Comparison of ENCODE assay signal across 19 cellular contexts in the genomic region with DNA sequence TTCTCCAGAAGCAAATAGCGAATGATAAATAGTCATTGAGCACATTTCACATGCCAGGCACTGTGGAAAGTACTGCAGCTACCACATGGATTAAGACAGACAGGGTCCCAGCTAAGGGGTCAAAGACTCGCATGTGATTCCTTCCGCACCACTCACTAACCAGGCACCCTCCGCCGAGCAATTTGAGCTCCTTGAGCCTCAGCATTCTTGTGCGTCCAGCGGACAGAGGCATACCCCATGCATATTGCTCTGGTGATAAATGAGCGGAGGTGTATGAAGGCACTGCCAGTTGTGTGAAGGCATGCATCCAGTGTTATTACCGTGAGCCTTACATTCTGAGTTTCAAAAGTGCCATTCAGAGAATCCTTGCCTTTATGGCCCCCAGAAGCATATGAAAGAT.
DNase-seq lines count a peak whose midpoint lies in the region; ATAC-seq and TF ChIP-seq lines count a peak whose summit lies in the region.
"Had no signal": no experiment of that assay in that cellular context is flagged by ENCODE, and none has a peak within 500 bp of the region (broad histone marks: within the 10 kb centered on the region; RNA-seq: fewer than 3 reads in every experiment).

No MANE protein-coding gene starts in this region.

- H3K9me2 ChIP-seq in GM23338 (ENCODE audit: insufficient read depth): peaks cover 9% of the 10 kb centered on the region

- H3K27ac Mint-ChIP-seq in GM23338: no peak overlapping the region
- peak overlapping the region; percentile 76 for H3K27ac Mint-ChIP-seq in WTC11
- H3K27ac Mint-ChIP-seq in neural progenitor cell: no peak overlapping the region
- H3K27ac Mint-ChIP-seq: CD4-positive, CD25-positive, alpha-beta regulatory T cell had no signal

- peaks cover 23% of the 10 kb centered on the region for H3K36me3 Mint-ChIP-seq in GM23338 (ENCODE audit: low read depth)
- peaks cover 10% of the 10 kb centered on the region for H3K36me3 Mint-ChIP-seq in WTC11
- H3K36me3 Mint-ChIP-seq in neural progenitor cell: peaks cover 3% of the 10 kb centered on the region
- H3K36me3 Mint-ChIP-seq: CD4-positive, CD25-positive, alpha-beta regulatory T cell had no signal

- no peaks in the 10 kb centered on the region for H3K27me3 ChIP-seq in GM23338 (ENCODE audit: insufficient read depth)
- no peaks in the 10 kb centered on the region for H3K27me3 ChIP-seq in iPS-15b (ENCODE audit: control insufficient read depth, insufficient read depth, low read length)
- H3K27me3 ChIP-seq in neural progenitor cell: no peaks in the 10 kb centered on the region

- H3K4me1 Mint-ChIP-seq in GM23338 (peaks cover 45% of the 10 kb centered on the region), WTC11 (peaks cover 73% of the 10 kb centered on the region), neural progenitor cell (peaks cover 63% of the 10 kb centered on the region)
- H3K4me1 Mint-ChIP-seq: CD4-positive, CD25-positive, alpha-beta regulatory T cell had no signal

- POLR2A ChIA-PET in WTC11 (lab: Charles Lee): interaction anchor here (1.5 kb wide), 1 partner anchor 8 kb away, joined by 5 read pairs; no protein-coding TSS in a partner anchor

- peaks cover 27% of the 10 kb centered on the region for H3K4me1 ChIP-seq in GM23338 (ENCODE audit: insufficient read depth)
- peaks cover 20% of the 10 kb centered on the region for H3K4me1 ChIP-seq in iPS-15b (ENCODE audit: control insufficient read depth, insufficient read depth, low read length)
- peaks cover 24% of the 10 kb centered on the region for H3K4me1 ChIP-seq in neural progenitor cell

- H3K36me3 ChIP-seq in GM23338 (ENCODE audit: insufficient read depth) (no peaks in the 10 kb centered on the region), iPS-15b (ENCODE audit: control insufficient read depth, insufficient read depth, low read length) (no peaks in the 10 kb centered on the region), neural progenitor cell (no peaks in the 10 kb centered on the region)

- ATAC-seq in GM23338 (peak; percentile 33), WTC11 (peak; percentile 54)

- H3K4me3 Mint-ChIP-seq in GM23338: no peak overlapping the region
- H3K4me3 Mint-ChIP-seq in WTC11: peak overlapping the region; percentile 50; the same call in 1 of the 2 replicates
- H3K4me3 Mint-ChIP-seq in neural progenitor cell: no peak overlapping the region
- H3K4me3 Mint-ChIP-seq: CD4-positive, CD25-positive, alpha-beta regulatory T cell had no signal

- H4K20me1 ChIP-seq in GM23338 (replicated peaks; ENCODE audit: insufficient read depth) (no peaks in the 10 kb centered on the region), neural progenitor cell (ENCODE audit: low read depth) (no peaks in the 10 kb centered on the region)

- CTCF ChIA-PET in WTC11 (lab: Charles Lee): interaction anchor here (1.5 kb wide), 1 partner anchor 54 kb away, joined by 3 read pairs; no protein-coding TSS in a partner anchor

- no peaks in the 10 kb centered on the region; the same call in 1 of the 2 replicates for H3F3A ChIP-seq in GM23338 (replicated peaks; ENCODE audit: low read depth)
- H3F3A ChIP-seq in neural progenitor cell (ENCODE audit: low read depth): peaks cover 13% of the 10 kb centered on the region

- peak overlapping the region; percentile 61 for H3K4me2 ChIP-seq in GM23338
- H3K4me2 ChIP-seq in neural progenitor cell: peak overlapping the region; percentile 64

- no peak overlapping the region for H2AFZ ChIP-seq in GM23338
- no peak overlapping the region for H2AFZ ChIP-seq in neural progenitor cell (replicated peaks)

- DNase-seq in GM23338 (ENCODE audit: low spot score): no peak
- peak; percentile 25 for DNase-seq in WTC11 (ENCODE audit: low spot score)
- DNase-seq in neural progenitor cell (ENCODE audit: low spot score): peak; percentile 47
- DNase-seq in stimulated activated CD4-positive, alpha-beta T cell treated with anti-CD3 and anti-CD28 coated beads, Interleukin-4, amount 100 ng/mL, for 1 hour: no peak
- no peak for DNase-seq in superior temporal gyrus (ENCODE audit: extremely low spot score)
- DNase-seq in GM10266 (ENCODE audit: extremely low spot score): no peak
- no peak for DNase-seq in SHP77 treated with DMSO at 0.1 percent for 48 hours (lab: John Stamatoyannopoulos, UW)
- DNase-seq: CD4-positive, CD25-positive, alpha-beta regulatory T cell; KBM-7; MV-4-11; NCI-H1105; NCI-H146; NCI-H2029; NCI-H446 treated with DMSO at 0.1 percent for 48 hours; NCI-H526; NCI-H82; Right ventricle myocardium superior; RPMI8226 had no signal

- H3K79me2 ChIP-seq in GM23338 (replicated peaks; ENCODE audit: insufficient read depth) (no peaks in the 10 kb centered on the region), neural progenitor cell (ENCODE audit: low read depth) (no peaks in the 10 kb centered on the region)

- H3K27ac ChIP-seq in GM23338 (ENCODE audit: low read depth): peak overlapping the region; percentile 81; the same call in 1 of the 2 replicates
- no peak overlapping the region for H3K27ac ChIP-seq in neural progenitor cell

- H3K9me3 Mint-ChIP-seq in GM23338 (peaks cover 84% of the 10 kb centered on the region), WTC11 (peaks cover 19% of the 10 kb centered on the region), neural progenitor cell (peaks cover 10% of the 10 kb centered on the region)

- H3K27me3 Mint-ChIP-seq in GM23338 (ENCODE audit: insufficient read depth, low read depth, poor library complexity): peaks cover 2% of the 10 kb centered on the region
- H3K27me3 Mint-ChIP-seq in WTC11 (ENCODE audit: low read depth): no peaks in the 10 kb centered on the region
- H3K27me3 Mint-ChIP-seq in neural progenitor cell (ENCODE audit: insufficient read depth, low read depth): peaks cover 9% of the 10 kb centered on the region

- H3K9me3 ChIP-seq in iPS-15b (ENCODE audit: control insufficient read depth, insufficient read depth, low read length) (no peaks in the 10 kb centered on the region), neural progenitor cell (ENCODE audit: low read depth) (no peaks in the 10 kb centered on the region)

- TF ChIP-seq CTCF in GM23338 (conservative IDR thresholded peaks at IDR 0.05; ENCODE audit: low read depth in 2 of 2): no peak
- TF ChIP-seq CTCF in WTC11 (IDR thresholded peaks at IDR 0.05): no peak
- TF ChIP-seq CTCF in neural progenitor cell (IDR thresholded peaks at IDR 0.05): no peak
- TF ChIP-seq CTCF in GM10266 (IDR thresholded peaks at IDR 0.05; ENCODE audit: control insufficient read depth, insufficient read depth, low read depth, missing control alignments): no peak

- H3K4me3 ChIP-seq in GM23338 (peak overlapping the region; percentile 17), iPS-15b (ENCODE audit: low read depth, low read length) (peak overlapping the region; percentile 2), neural progenitor cell (no peak overlapping the region)

- H3K9ac ChIP-seq in iPS-15b (ENCODE audit: low read depth, low read length) (no peak overlapping the region), neural progenitor cell (no peak overlapping the region)

TF ChIP-seq in GM23338, 12 proteins besides CTCF, POLR2A, EP300 and RAD21 (continues in another document):
- TF ChIP-seq, protein P1, sequence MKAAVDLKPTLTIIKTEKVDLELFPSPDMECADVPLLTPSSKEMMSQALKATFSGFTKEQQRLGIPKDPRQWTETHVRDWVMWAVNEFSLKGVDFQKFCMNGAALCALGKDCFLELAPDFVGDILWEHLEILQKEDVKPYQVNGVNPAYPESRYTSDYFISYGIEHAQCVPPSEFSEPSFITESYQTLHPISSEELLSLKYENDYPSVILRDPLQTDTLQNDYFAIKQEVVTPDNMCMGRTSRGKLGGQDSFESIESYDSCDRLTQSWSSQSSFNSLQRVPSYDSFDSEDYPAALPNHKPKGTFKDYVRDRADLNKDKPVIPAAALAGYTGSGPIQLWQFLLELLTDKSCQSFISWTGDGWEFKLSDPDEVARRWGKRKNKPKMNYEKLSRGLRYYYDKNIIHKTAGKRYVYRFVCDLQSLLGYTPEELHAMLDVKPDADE (IDR thresholded peaks at IDR 0.05): no peak
- no peak for TF ChIP-seq POLR2AphosphoS5 (IDR thresholded peaks at IDR 0.05; ENCODE audit: low read depth)

TF ChIP-seq in WTC11, 78 proteins besides CTCF, POLR2A, EP300 and RAD21 (continues in another document):
- no peak for TF ChIP-seq GABPB1 (CRISPR knock-in tag; IDR thresholded peaks at IDR 0.05)
- TF ChIP-seq, protein P2, sequence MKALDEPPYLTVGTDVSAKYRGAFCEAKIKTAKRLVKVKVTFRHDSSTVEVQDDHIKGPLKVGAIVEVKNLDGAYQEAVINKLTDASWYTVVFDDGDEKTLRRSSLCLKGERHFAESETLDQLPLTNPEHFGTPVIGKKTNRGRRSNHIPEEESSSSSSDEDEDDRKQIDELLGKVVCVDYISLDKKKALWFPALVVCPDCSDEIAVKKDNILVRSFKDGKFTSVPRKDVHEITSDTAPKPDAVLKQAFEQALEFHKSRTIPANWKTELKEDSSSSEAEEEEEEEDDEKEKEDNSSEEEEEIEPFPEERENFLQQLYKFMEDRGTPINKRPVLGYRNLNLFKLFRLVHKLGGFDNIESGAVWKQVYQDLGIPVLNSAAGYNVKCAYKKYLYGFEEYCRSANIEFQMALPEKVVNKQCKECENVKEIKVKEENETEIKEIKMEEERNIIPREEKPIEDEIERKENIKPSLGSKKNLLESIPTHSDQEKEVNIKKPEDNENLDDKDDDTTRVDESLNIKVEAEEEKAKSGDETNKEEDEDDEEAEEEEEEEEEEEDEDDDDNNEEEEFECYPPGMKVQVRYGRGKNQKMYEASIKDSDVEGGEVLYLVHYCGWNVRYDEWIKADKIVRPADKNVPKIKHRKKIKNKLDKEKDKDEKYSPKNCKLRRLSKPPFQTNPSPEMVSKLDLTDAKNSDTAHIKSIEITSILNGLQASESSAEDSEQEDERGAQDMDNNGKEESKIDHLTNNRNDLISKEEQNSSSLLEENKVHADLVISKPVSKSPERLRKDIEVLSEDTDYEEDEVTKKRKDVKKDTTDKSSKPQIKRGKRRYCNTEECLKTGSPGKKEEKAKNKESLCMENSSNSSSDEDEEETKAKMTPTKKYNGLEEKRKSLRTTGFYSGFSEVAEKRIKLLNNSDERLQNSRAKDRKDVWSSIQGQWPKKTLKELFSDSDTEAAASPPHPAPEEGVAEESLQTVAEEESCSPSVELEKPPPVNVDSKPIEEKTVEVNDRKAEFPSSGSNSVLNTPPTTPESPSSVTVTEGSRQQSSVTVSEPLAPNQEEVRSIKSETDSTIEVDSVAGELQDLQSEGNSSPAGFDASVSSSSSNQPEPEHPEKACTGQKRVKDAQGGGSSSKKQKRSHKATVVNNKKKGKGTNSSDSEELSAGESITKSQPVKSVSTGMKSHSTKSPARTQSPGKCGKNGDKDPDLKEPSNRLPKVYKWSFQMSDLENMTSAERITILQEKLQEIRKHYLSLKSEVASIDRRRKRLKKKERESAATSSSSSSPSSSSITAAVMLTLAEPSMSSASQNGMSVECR (CRISPR knock-in tag; IDR thresholded peaks at IDR 0.05; ENCODE audit: borderline replicate concordance): no peak
- TF ChIP-seq USF1 (CRISPR knock-in tag; IDR thresholded peaks at IDR 0.05): no peak

Comparison
In these comparisons a context has a peak if more than half of its experiments do, and no peak if none do; other contexts are left out.
1. DNase-seq: peak in WTC11 (single experiment) and neural progenitor cell (single experiment); none in GM23338 (single experiment), stimulated activated CD4-positive, alpha-beta T cell treated with anti-CD3 and anti-CD28 coated beads, Interleukin-4, amount 100 ng/mL, for 1 hour (single experiment), superior temporal gyrus (single experiment), GM10266 (single experiment) and SHP77 treated with DMSO at 0.1 percent for 48 hours (single experiment).